ENCODE assay signal across 1 cellular context in genomic region chr7:135940077-135941075, GRCh38.
TF ChIP-seq lines count a peak whose summit lies in the region.

No MANE protein-coding gene starts in this region.

TF ChIP-seq in K562, 482 proteins besides CTCF, POLR2A, EP300 and RAD21 (continued from another document):
- TF ChIP-seq CUX1 (CRISPR knock-in tag; IDR thresholded peaks at IDR 0.05) (peak; percentile 17; the same call in 1 of the 2 replicates), SMAD4 (CRISPR knock-in tag; conservative IDR thresholded peaks at IDR 0.05) (peak; percentile 91), PTTG1 (tag; IDR thresholded peaks at IDR 0.05; ENCODE audit: low read depth) (no peak; the same call in none of the 2 replicates), ZNF134 (CRISPR knock-in tag; conservative IDR thresholded peaks at IDR 0.05) (0 out of 2 replicates have a peak, but pooled peaks have one; percentile 30), ZBTB11 (CRISPR knock-in tag; IDR thresholded peaks at IDR 0.05) (0 out of 6 replicates have a peak, but pooled peaks of 1 of the 3 experiments have one; percentile 43), ZNF583 (CRISPR knock-in tag; IDR thresholded peaks at IDR 0.05) (0 out of 2 replicates have a peak, but pooled peaks have one; percentile 62), ZNF644 (tag; IDR thresholded peaks at IDR 0.05; ENCODE audit: low read depth) (peak; percentile 56; the same call in 1 of the 2 replicates), WHSC1 (IDR thresholded peaks at IDR 0.05; ENCODE audit: low read length) (peak; percentile 34), ZNF311 (CRISPR knock-in tag; IDR thresholded peaks at IDR 0.05) (peak; percentile 93), NR2C2 (CRISPR knock-in tag; IDR thresholded peaks at IDR 0.05) (no peak), NR2C2 (tag; IDR thresholded peaks at IDR 0.05) (0 out of 2 replicates have a peak, but pooled peaks have one; percentile 16), XRCC3 (IDR thresholded peaks at IDR 0.05) (no peak), HMG20B (CRISPR knock-in tag; IDR thresholded peaks at IDR 0.05) (no peak), SMAD3 (CRISPR knock-in tag; conservative IDR thresholded peaks at IDR 0.05) (peak; percentile 71; the same call in 1 of the 2 replicates), PRMT5 (CRISPR knock-in tag; IDR thresholded peaks at IDR 0.05) (no peak), ZNF639 (CRISPR knock-in tag; conservative IDR thresholded peaks at IDR 0.05 in 1 of 2, IDR thresholded peaks at IDR 0.05 in 1 of 2) (no peak), POLR3G (IDR thresholded peaks at IDR 0.05; ENCODE audit: extremely low read depth, insufficient read length, insufficient replicate concordance) (no peak), CCNT2 (IDR thresholded peaks at IDR 0.05; ENCODE audit: borderline replicate concordance, extremely low read depth, insufficient read length, low read depth, low read length) (no peak), ZNF668 (CRISPR knock-in tag; IDR thresholded peaks at IDR 0.05) (peak; percentile 94), KLF6 (CRISPR knock-in tag; IDR thresholded peaks at IDR 0.05; ENCODE audit: borderline replicate concordance) (peak; percentile 76; the same call in 1 of the 2 replicates), MTF1 (CRISPR knock-in tag; IDR thresholded peaks at IDR 0.05; ENCODE audit: borderline replicate concordance) (peak; percentile 6; the same call in 1 of the 2 replicates), ILK (tag; IDR thresholded peaks at IDR 0.05; ENCODE audit: borderline replicate concordance, low read depth) (no peak; the same call in 1 of the 2 replicates), POLR2H (tag; IDR thresholded peaks at IDR 0.05; ENCODE audit: low read depth) (peak; percentile 50), IFI16 (CRISPR knock-in tag; IDR thresholded peaks at IDR 0.05) (peak; percentile 87), TCF3 (CRISPR knock-in tag; IDR thresholded peaks at IDR 0.05) (no peak), IRF9 (tag; IDR thresholded peaks at IDR 0.05) (0 out of 2 replicates have a peak, but pooled peaks have one; percentile 8), NFXL1 (CRISPR knock-in tag; IDR thresholded peaks at IDR 0.05) (0 out of 2 replicates have a peak, but pooled peaks have one; percentile 19), BRD9 (IDR thresholded peaks at IDR 0.05; ENCODE audit: low read depth, partially characterized antibody) (no peak), ZNF324 (CRISPR knock-in tag; IDR thresholded peaks at IDR 0.05) (0 out of 2 replicates have a peak, but pooled peaks have one; percentile 18), KAT8 (IDR thresholded peaks at IDR 0.05; ENCODE audit: low read depth) (no peak), ZNF589 (CRISPR knock-in tag; IDR thresholded peaks at IDR 0.05; ENCODE audit: low read depth) (no peak), NR4A1 (CRISPR knock-in tag; IDR thresholded peaks at IDR 0.05) (no peak), NR4A1 (tag; IDR thresholded peaks at IDR 0.05) (peak; percentile 81; the same call in 1 of the 2 replicates), CBX8 (IDR thresholded peaks at IDR 0.05; ENCODE audit: borderline replicate concordance, extremely low read depth, low read depth, low read length, poor library complexity, severe bottlenecking) (no peak)
